ENCODE assay signal across 8 cellular contexts in genomic region chr19:6056282-6056741, GRCh38. TPM values are rescaled to one million over a fixed set of nuclear protein-coding genes. Genes with fewer than 3 reads are reported as not detected.
DNase-seq lines count a peak whose midpoint lies in the region; ATAC-seq, FAIRE-seq and TF ChIP-seq lines count a peak whose summit lies in the region.

No MANE protein-coding gene starts in this region.

- DNase-seq in DMS53 treated with DMSO at 0.1 percent for 48 hours (lab: John Stamatoyannopoulos, UW; ENCODE audit: unreplicated experiment), result peak; percentile 18
- DNase-seq in ascending aorta (ENCODE audit: low spot score in 2 of 2), result peak in 1 of 2 donors; percentile 71
- peak; percentile 49 for DNase-seq in kidney
- DNase-seq in cerebellar nuclear complex (lab: John Stamatoyannopoulos, UW), result no peak
- no peak for DNase-seq in H7
- DNase-seq in HTR-8/SVneo (ENCODE audit: insufficient read length, low spot score), result no peak

- H3K36me3 ChIP-seq in ascending aorta (no peaks in the 10 kb centered on the region), kidney (ENCODE audit: control insufficient read depth in 1 of 2, insufficient read depth in 2 of 2, low read length in 2 of 2) (no peaks in the 10 kb centered on the region), H7 (replicated peaks; ENCODE audit: control insufficient read depth, insufficient read depth, low read length) (no peaks in the 10 kb centered on the region)

- peak overlapping the region; percentile 28 to 47 for H3K4me3 ChIP-seq in ascending aorta
- peak overlapping the region in 1 of 2 donors; percentile 10 for H3K4me3 ChIP-seq in kidney (ENCODE audit: low read length in 2 of 2)
- no peak overlapping the region for H3K4me3 ChIP-seq in skin epidermis
- H3K4me3 ChIP-seq in H7 (ENCODE audit: insufficient read depth, low read depth, low read length), result no peak overlapping the region

- ATAC-seq in GM21381 (IDR thresholded peaks at IDR 0.05; ENCODE audit: unreplicated experiment), result no peak

- H3K27me3 ChIP-seq in ascending aorta, result no peaks in the 10 kb centered on the region
- peaks cover 3% of the 10 kb centered on the region; the same call in 1 of the 2 replicates for H3K27me3 ChIP-seq in H7 (ENCODE audit: control insufficient read depth, insufficient read depth, low read length)

- H3K27ac ChIP-seq in ascending aorta (peak overlapping the region; percentile 93 to 96), kidney (ENCODE audit: low read depth in 2 of 2, low read length in 2 of 2) (peak overlapping the region; percentile 73 to 87), skin epidermis (peak overlapping the region; percentile 19 to 97 (median 89))

- H3K9ac ChIP-seq in kidney (ENCODE audit: low read length in 2 of 2), result peak overlapping the region in 1 of 2 donors; percentile 47

- intact Hi-C loops in ascending aorta (cut with DNase I), result loop anchor here (1.0 to 5.0 kb wide), 2 partner anchors 54 to 221 kb away; partner anchors contain the start of genes MLLT1 and RFX2
- intact Hi-C loops in kidney (cut with DNase I), result no loop called here

- no peak for TF ChIP-seq CTCF in ascending aorta (IDR thresholded peaks at IDR 0.05)
- no peak for TF ChIP-seq CTCF in kidney (IDR thresholded peaks at IDR 0.05; ENCODE audit: borderline replicate concordance, extremely low read depth, insufficient read depth)

- no peak for FAIRE-seq in kidney (lab: Jason Lieb, UNC)
- no peak for FAIRE-seq in HTR-8/SVneo (lab: Jason Lieb, UNC)

- no peaks in the 10 kb centered on the region for H3K9me3 ChIP-seq in ascending aorta
- H3K9me3 ChIP-seq in kidney (ENCODE audit: control insufficient read depth in 1 of 2, low read length in 2 of 2), result no peaks in the 10 kb centered on the region

- H3K4me1 ChIP-seq in ascending aorta, result peaks cover 11 to 48% of the 10 kb centered on the region in 2 donors
- H3K4me1 ChIP-seq in kidney (ENCODE audit: control insufficient read depth in 1 of 2, insufficient read depth in 1 of 2, low read depth in 1 of 2, low read length in 2 of 2), result peaks cover 7 to 8% of the 10 kb centered on the region in 2 donors

RNA-seq across cellular contexts. Expression of gene RFX2, which starts 54.0 kb away (rescaled TPM):
- total RNA-seq in ascending aorta (107 TPM), kidney (12.6 TPM)
- polyA plus RNA-seq in kidney (ENCODE audit: insufficient read depth, low read depth, low replicate concordance), result 4.6 TPM
- total RNA-seq in H7 (2014; rRNA removed; shearing (Covaris generic)), result 2.9 and 3.8 TPM in 2 replicates

Comparison
In these comparisons a context has a peak if more than half of its experiments do, and no peak if none do; other contexts are left out.
1. DNase-seq: peak in DMS53 treated with DMSO at 0.1 percent for 48 hours (single experiment) and kidney (single experiment); none in cerebellar nuclear complex (0 of 2), H7 (single experiment) and HTR-8/SVneo (single experiment).
2. H3K4me3 ChIP-seq: peak in ascending aorta (2 of 2); none in skin epidermis (0 of 7) and H7 (single experiment).
3. Peak in every context shown above with its lines, with median percentiles within 50 percentile points of each other: H3K27ac ChIP-seq.